29 cellular contexts compared by ENCODE assay signal in the genomic region with DNA sequence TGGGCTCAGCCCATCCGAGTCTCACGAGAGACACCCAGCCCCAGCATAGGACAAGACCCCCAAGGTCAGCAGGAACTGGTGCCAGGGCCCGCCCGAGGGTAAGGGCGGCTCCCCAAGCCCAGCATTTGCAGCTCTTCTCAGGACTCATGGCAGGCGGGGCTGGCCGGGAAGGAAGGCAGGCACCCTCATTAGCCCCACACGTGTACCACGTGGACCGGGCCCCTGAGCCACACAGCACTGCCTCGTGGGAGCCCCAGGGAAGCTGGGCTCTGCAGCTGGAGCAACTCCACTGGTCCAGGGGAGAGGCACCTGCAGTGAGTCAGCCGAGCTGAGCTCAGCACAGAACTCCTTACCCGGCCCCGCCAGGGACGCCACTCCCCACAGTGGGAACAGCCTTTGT.
DNase-seq lines count a peak whose midpoint lies in the region; ATAC-seq and TF ChIP-seq lines count a peak whose summit lies in the region.
"Had no signal": no experiment of that assay in that cellular context is flagged by ENCODE, and none has a peak within 500 bp of the region (broad histone marks: within the 10 kb centered on the region; RNA-seq: fewer than 3 reads in every experiment).

No MANE protein-coding gene starts in this region.

- no peaks in the 10 kb centered on the region for H4K20me1 ChIP-seq in PC-3 (ENCODE audit: low read length)
- no peaks in the 10 kb centered on the region for H4K20me1 ChIP-seq in mammary epithelial cell (ENCODE audit: insufficient read depth, low read length)

- H3K9me3 Mint-ChIP-seq in stimulated activated effector memory CD8-positive, alpha-beta T cell treated with anti-CD3 and anti-CD28 coated beads, Interleukin-12 subunit alpha, Interleukin-12 subunit beta, amount 100 ng/mL, for 72 hours: no peaks in the 10 kb centered on the region
- H3K9me3 Mint-ChIP-seq in endothelial cell (ENCODE audit: unreplicated experiment): no peaks in the 10 kb centered on the region
- H3K9me3 Mint-ChIP-seq: activated CD4-positive, alpha-beta memory T cell treated with anti-CD3 and anti-CD28 coated beads for 36 hours; stimulated activated memory B cell treated with anti-CD40 and anti-IgM and Interleukin-4, amounts not matched to agents 10 μg/mL and 1 μg/mL and 100 μg/mL, for 72 hours; T-helper 1 cell treated with Interleukin-12 subunit alpha and Interleukin-12 subunit beta and Interleukin-4 antibody, amounts not matched to agents 30 μg/mL and 1 μg/mL, for 36 hours had no signal

- BruUV-seq in PC-3 (replicated peaks; lab: Mats Ljungman, UMichigan) (no TSS peak), mammary epithelial cell (replicated peaks; lab: Mats Ljungman, UMichigan) (no TSS peak)

- H3K79me2 ChIP-seq in PC-3 (ENCODE audit: low read length): no peaks in the 10 kb centered on the region
- no peaks in the 10 kb centered on the region for H3K79me2 ChIP-seq in mammary epithelial cell (ENCODE audit: insufficient read depth, low read length)

- H2AFZ ChIP-seq in PC-3 (ENCODE audit: low read length) (no peak overlapping the region), mammary epithelial cell (ENCODE audit: low read depth, low read length) (no peak overlapping the region)

- H3F3A ChIP-seq in PC-3 (ENCODE audit: low read length, unreplicated experiment): no peaks in the 10 kb centered on the region

- H3K4me2 ChIP-seq in PC-3 (ENCODE audit: low read length): no peak overlapping the region
- no peak overlapping the region for H3K4me2 ChIP-seq in mammary epithelial cell (ENCODE audit: insufficient read depth, low read depth, low read length)

- peaks cover 2% of the 10 kb centered on the region for H3K27me3 Mint-ChIP-seq in endothelial cell (ENCODE audit: unreplicated experiment)

- intact Hi-C loops in PC-3 (cut with micrococcal nuclease): no loop called here
- intact Hi-C loops in mammary epithelial cell (cut with micrococcal nuclease): no loop called here

- 75% methylated on average over 11 of the region's 15 CpGs for WGBS in mammary epithelial cell (ENCODE audit: low coverage, missing lambda C conversion rate)

- H3K36me3 ChIP-seq in PC-3 (ENCODE audit: low read depth, low read length): no peaks in the 10 kb centered on the region
- no peaks in the 10 kb centered on the region for H3K36me3 ChIP-seq in mammary epithelial cell (ENCODE audit: insufficient read depth, low read length)
- H3K36me3 ChIP-seq: ascending aorta, cardiac muscle cell, gastroesophageal sphincter, vagina had no signal

- H3K36me3 Mint-ChIP-seq in stimulated activated effector memory CD8-positive, alpha-beta T cell treated with anti-CD3 and anti-CD28 coated beads, Interleukin-12 subunit alpha, Interleukin-12 subunit beta, amount 100 ng/mL, for 72 hours: no peaks in the 10 kb centered on the region
- H3K36me3 Mint-ChIP-seq in endothelial cell (ENCODE audit: low read depth, unreplicated experiment): no peaks in the 10 kb centered on the region
- H3K36me3 Mint-ChIP-seq: activated CD4-positive, alpha-beta memory T cell treated with anti-CD3 and anti-CD28 coated beads for 36 hours; activated naive CD8-positive, alpha-beta T cell; immature natural killer cell; stimulated activated memory B cell treated with anti-CD40 and anti-IgM and Interleukin-4, amounts not matched to agents 10 μg/mL and 1 μg/mL and 100 μg/mL, for 72 hours had no signal

- CTCF ChIA-PET in PC-3 (lab: Charles Lee): no interaction called here
- CTCF ChIA-PET in mammary epithelial cell (lab: Charles Lee; ENCODE audit: low non-redundant PET): no interaction called here

- dilution Hi-C loops in mammary epithelial cell (cut with HindIII; ENCODE audit: low sequenced_read_pairs): no loop called here

- DNase-seq in DMS53 (lab: John Stamatoyannopoulos, UW): peak; percentile 31
- no peak for DNase-seq in DMS53 treated with DMSO at 0.1 percent for 48 hours (lab: John Stamatoyannopoulos, UW; ENCODE audit: unreplicated experiment)
- DNase-seq in PC-3: no peak
- DNase-seq in kidney tubule cell (ENCODE audit: low spot score): peak; percentile 53
- DNase-seq in stimulated activated effector memory CD8-positive, alpha-beta T cell treated with anti-CD3 and anti-CD28 coated beads, Interleukin-12 subunit alpha, Interleukin-12 subunit beta, amount 100 ng/mL, for 72 hours (ENCODE audit: low spot score in 2 of 2): no peak
- DNase-seq in endothelial cell (ENCODE audit: low spot score): no peak
- DNase-seq in mammary epithelial cell: no peak
- no peak for DNase-seq in iPS-NIHi7 (ENCODE audit: extremely low spot score)
- DNase-seq: activated CD4-positive, alpha-beta memory T cell treated with anti-CD3 and anti-CD28 coated beads for 36 hours; activated CD8-positive, alpha-beta memory T cell treated with anti-CD3 and anti-CD28 coated beads, Interleukin-2, amount 50 U/mL, for 48 hours; CD4-positive, CD25-positive, alpha-beta regulatory T cell; cortex of kidney; hippocampal formation; immature natural killer cell; midbrain; NCI-H187 treated with DMSO at 0.1 percent for 48 hours; NCI-H526; right cardiac atrium; stimulated activated CD4-positive, alpha-beta T cell treated with anti-CD3 and anti-CD28 coated beads, Interleukin-4, amount 100 ng/mL, for 1 hour had no signal

- peak; percentile 69 for ATAC-seq in PC-3
- ATAC-seq in stimulated activated effector memory CD8-positive, alpha-beta T cell treated with anti-CD3 and anti-CD28 coated beads, Interleukin-12 subunit alpha, Interleukin-12 subunit beta, amount 100 ng/mL, for 72 hours: peak; percentile 17
- ATAC-seq: activated CD4-positive, CD25-positive, alpha-beta regulatory T cell treated with anti-CD3 and anti-CD28 coated beads, Interleukin-2, amount 50 U/mL, for 24 hours; gastroesophageal sphincter; stimulated activated memory B cell treated with anti-CD40 and anti-IgM and Interleukin-4, amounts not matched to agents 10 μg/mL and 1 μg/mL and 100 μg/mL, for 72 hours had no signal

- no peaks in the 10 kb centered on the region for H3K4me1 Mint-ChIP-seq in stimulated activated effector memory CD8-positive, alpha-beta T cell treated with anti-CD3 and anti-CD28 coated beads, Interleukin-12 subunit alpha, Interleukin-12 subunit beta, amount 100 ng/mL, for 72 hours
- H3K4me1 Mint-ChIP-seq in endothelial cell (ENCODE audit: unreplicated experiment): peaks cover 23% of the 10 kb centered on the region
- H3K4me1 Mint-ChIP-seq: immature natural killer cell; stimulated activated memory B cell treated with anti-CD40 and anti-IgM and Interleukin-4, amounts not matched to agents 10 μg/mL and 1 μg/mL and 100 μg/mL, for 72 hours had no signal

- no peaks in the 10 kb centered on the region for H3K9me2 ChIP-seq in PC-3 (replicated peaks; ENCODE audit: low read length)

- H3K4me3 Mint-ChIP-seq in stimulated activated effector memory CD8-positive, alpha-beta T cell treated with anti-CD3 and anti-CD28 coated beads, Interleukin-12 subunit alpha, Interleukin-12 subunit beta, amount 100 ng/mL, for 72 hours: no peak overlapping the region
- no peak overlapping the region for H3K4me3 Mint-ChIP-seq in endothelial cell (ENCODE audit: unreplicated experiment)
- H3K4me3 Mint-ChIP-seq: activated CD4-positive, alpha-beta memory T cell treated with anti-CD3 and anti-CD28 coated beads for 36 hours; activated naive CD8-positive, alpha-beta T cell; immature natural killer cell; nephron; stimulated activated memory B cell treated with anti-CD40 and anti-IgM and Interleukin-4, amounts not matched to agents 10 μg/mL and 1 μg/mL and 100 μg/mL, for 72 hours; T-helper 1 cell treated with Interleukin-12 subunit alpha and Interleukin-12 subunit beta and Interleukin-4 antibody, amounts not matched to agents 30 μg/mL and 1 μg/mL, for 36 hours had no signal

- H3K9ac ChIP-seq in PC-3 (ENCODE audit: low read length) (no peak overlapping the region), mammary epithelial cell (ENCODE audit: insufficient read depth, low read length) (no peak overlapping the region)

- in situ Hi-C loops in mammary epithelial cell (cut with MboI; ENCODE audit: low sequenced_read_pairs in 2 of 2): no loop called here

- no peak overlapping the region for H3K27ac Mint-ChIP-seq in stimulated activated effector memory CD8-positive, alpha-beta T cell treated with anti-CD3 and anti-CD28 coated beads, Interleukin-12 subunit alpha, Interleukin-12 subunit beta, amount 100 ng/mL, for 72 hours
- no peak overlapping the region for H3K27ac Mint-ChIP-seq in endothelial cell (ENCODE audit: unreplicated experiment)
- H3K27ac Mint-ChIP-seq: activated CD4-positive, alpha-beta memory T cell treated with anti-CD3 and anti-CD28 coated beads for 36 hours; activated naive CD8-positive, alpha-beta T cell; immature natural killer cell; nephron; stimulated activated memory B cell treated with anti-CD40 and anti-IgM and Interleukin-4, amounts not matched to agents 10 μg/mL and 1 μg/mL and 100 μg/mL, for 72 hours; T-helper 1 cell treated with Interleukin-12 subunit alpha and Interleukin-12 subunit beta and Interleukin-4 antibody, amounts not matched to agents 30 μg/mL and 1 μg/mL, for 36 hours had no signal

- H3K9me3 ChIP-seq in PC-3 (ENCODE audit: low read length): no peaks in the 10 kb centered on the region
- no peaks in the 10 kb centered on the region for H3K9me3 ChIP-seq in mammary epithelial cell (replicated peaks; ENCODE audit: insufficient read depth, low read length)
- H3K9me3 ChIP-seq: ascending aorta, gastroesophageal sphincter, vagina had no signal

- no peaks in the 10 kb centered on the region for H3K4me1 ChIP-seq in PC-3 (ENCODE audit: insufficient read depth, low read length)
- H3K4me1 ChIP-seq in mammary epithelial cell (ENCODE audit: insufficient read depth, low read length): no peaks in the 10 kb centered on the region
- H3K4me1 ChIP-seq: ascending aorta, gastroesophageal sphincter, vagina had no signal

- H3K27me3 ChIP-seq in PC-3 (ENCODE audit: low read length): no peaks in the 10 kb centered on the region
- no peaks in the 10 kb centered on the region for H3K27me3 ChIP-seq in mammary epithelial cell (ENCODE audit: insufficient read depth, low read length)
- H3K27me3 ChIP-seq: ascending aorta, cardiac muscle cell, vagina had no signal

- H3K27ac ChIP-seq in PC-3 (ENCODE audit: low read length) (no peak overlapping the region), mammary epithelial cell (ENCODE audit: insufficient read depth, low read depth, low read length) (no peak overlapping the region)
- H3K27ac ChIP-seq: 22Rv1, ascending aorta, cardiac muscle cell, gastroesophageal sphincter, vagina had no signal

- no peak for TF ChIP-seq CTCF in PC-3 (conservative IDR thresholded peaks at IDR 0.05; ENCODE audit: low read depth, low read length)
- no peak for TF ChIP-seq CTCF in endothelial cell (IDR thresholded peaks at IDR 0.05; ENCODE audit: unreplicated experiment)
- no peak for TF ChIP-seq CTCF in mammary epithelial cell (conservative IDR thresholded peaks at IDR 0.05 in 1 of 2, IDR thresholded peaks at IDR 0.05 in 1 of 2; ENCODE audit: extremely low read depth in 1 of 2, insufficient read depth in 1 of 2, low read depth in 1 of 2, low read length in 2 of 2)

- POLR2A ChIA-PET in PC-3 (lab: Charles Lee; ENCODE audit: unreplicated experiment): no interaction called here

- H3K4me3 ChIP-seq in PC-3 (ENCODE audit: low read length) (no peak overlapping the region), mammary epithelial cell (replicated peaks in 1 of 3; ENCODE audit: insufficient read depth in 1 of 3, low read depth in 2 of 3, low read length in 3 of 3) (no peak overlapping the region)
- H3K4me3 ChIP-seq: ascending aorta, cardiac muscle cell, gastroesophageal sphincter, vagina had no signal

Comparison
In these comparisons a context has a peak if more than half of its experiments do, and no peak if none do; other contexts are left out.
1. DNase-seq: peak in DMS53 (single experiment) and kidney tubule cell (single experiment); none in DMS53 treated with DMSO at 0.1 percent for 48 hours (single experiment), PC-3 (single experiment), stimulated activated effector memory CD8-positive, alpha-beta T cell treated with anti-CD3 and anti-CD28 coated beads, Interleukin-12 subunit alpha, Interleukin-12 subunit beta, amount 100 ng/mL, for 72 hours (0 of 2), endothelial cell (single experiment), mammary epithelial cell (single experiment) and iPS-NIHi7 (single experiment).